In the genomic region with DNA sequence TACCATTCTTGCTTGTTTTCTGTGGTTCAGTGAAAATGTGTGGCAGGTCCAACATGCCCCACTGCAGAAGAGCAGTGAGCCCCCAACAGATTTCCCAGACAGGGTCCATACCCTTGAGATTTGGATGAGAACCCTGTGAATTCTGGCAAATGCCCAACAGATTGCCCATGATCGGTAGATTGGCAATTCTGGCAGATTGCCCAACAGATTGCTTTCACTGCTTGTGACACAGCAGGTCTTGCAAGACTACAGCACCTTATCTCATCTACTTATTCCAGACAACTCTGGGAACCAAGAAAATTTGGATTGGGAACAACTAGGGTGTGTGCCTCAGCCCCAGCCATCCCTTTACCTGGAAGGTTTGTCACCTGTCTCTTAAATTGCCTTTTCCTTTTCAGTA, we compare ENCODE assay signal across 20 cellular contexts.
A peak's percentile ranks its signal among the peaks of the same experiment; 100 is the strongest.
DNase-seq lines count a peak whose midpoint lies in the region; ATAC-seq, FAIRE-seq and TF ChIP-seq lines count a peak whose summit lies in the region.
"Had no signal": no experiment of that assay in that cellular context is flagged by ENCODE, and none has a peak within 500 bp of the region (broad histone marks: within the 10 kb centered on the region; RNA-seq: fewer than 3 reads in every experiment).

No MANE protein-coding gene starts in this region.

- 0 to 49% (median 14%) methylated on average over 1 of the region's 1 CpG for WGBS in small intestine, 3 donors

- POLR2A ChIA-PET in PC-3 (lab: Charles Lee; ENCODE audit: unreplicated experiment), result no interaction called here

- H3K27me3 ChIP-seq in small intestine (ENCODE audit: control insufficient read depth in 2 of 2, insufficient read depth in 2 of 2, low read length in 2 of 2) (no peaks in the 10 kb centered on the region), PC-3 (ENCODE audit: low read length) (peaks cover 16% of the 10 kb centered on the region)

- H3K9ac ChIP-seq in PC-3 (ENCODE audit: low read length), result no peak overlapping the region

- no peaks in the 10 kb centered on the region for H4K20me1 ChIP-seq in PC-3 (ENCODE audit: low read length)

- FAIRE-seq in small intestine (lab: Jason Lieb, UNC), result no peak
- FAIRE-seq: A204.1, G401.6, GM12891, GM19239 had no signal

- H3K9me2 ChIP-seq in PC-3 (replicated peaks; ENCODE audit: low read length), result no peaks in the 10 kb centered on the region

- H2AFZ ChIP-seq in PC-3 (ENCODE audit: low read length), result no peak overlapping the region
- H2AFZ ChIP-seq: PC-9 had no signal

- CTCF ChIA-PET in PC-3 (lab: Charles Lee), result no interaction called here

- H3K36me3 ChIP-seq in small intestine (ENCODE audit: control insufficient read depth in 2 of 2, insufficient read depth in 2 of 2, low read length in 2 of 2) (no peaks in the 10 kb centered on the region), PC-3 (ENCODE audit: low read depth, low read length) (no peaks in the 10 kb centered on the region)

- no peak for TF ChIP-seq CTCF in PC-3 (conservative IDR thresholded peaks at IDR 0.05; ENCODE audit: low read depth, low read length)

- H3K4me3 ChIP-seq in small intestine (ENCODE audit: low read depth in 1 of 2, low read length in 2 of 2), result no peak overlapping the region
- H3K4me3 ChIP-seq in PC-3 (ENCODE audit: low read length), result no peak overlapping the region
- H3K4me3 ChIP-seq: PC-9 had no signal

- H3K4me1 ChIP-seq in small intestine (ENCODE audit: control insufficient read depth in 2 of 2, insufficient read depth in 1 of 2, low read depth in 1 of 2, low read length in 1 of 2) (no peaks in the 10 kb centered on the region), PC-3 (ENCODE audit: insufficient read depth, low read length) (no peaks in the 10 kb centered on the region)

- H3K9me3 ChIP-seq in small intestine (ENCODE audit: control insufficient read depth, low read depth), result no peaks in the 10 kb centered on the region
- no peaks in the 10 kb centered on the region for H3K9me3 ChIP-seq in PC-3 (ENCODE audit: low read length)

- peak; percentile 6 to 52 for DNase-seq in NCI-H524 (lab: John Stamatoyannopoulos, UW)
- DNase-seq in NCI-H524 treated with DMSO at 0.1 percent for 48 hours (lab: John Stamatoyannopoulos, UW), result no peak
- peak; percentile 5 for DNase-seq in NCI-H1105 (lab: John Stamatoyannopoulos, UW)
- DNase-seq in RPMI7951 (ENCODE audit: low read depth), result peak; percentile 20
- DNase-seq in small intestine, result peak; percentile 2
- DNase-seq in activated T-cell treated with anti-CD3 and anti-CD28 coated beads for 4 hours, result no peak
- no peak for DNase-seq in stimulated activated naive CD4-positive, alpha-beta T cell (lab: John Stamatoyannopoulos, UW)
- no peak for DNase-seq in PC-3
- DNase-seq: COR-L47, DMS79, KG1, NCI-H187 treated with DMSO at 0.1 percent for 48 hours, T-helper 17 cell had no signal

- ATAC-seq in PC-3, result no peak
- ATAC-seq: Right ventricle myocardium inferior, T-helper 17 cell had no signal

- no TSS peak for BruUV-seq in PC-3 (replicated peaks; lab: Mats Ljungman, UMichigan)

- H3F3A ChIP-seq in PC-3 (ENCODE audit: low read length, unreplicated experiment), result no peaks in the 10 kb centered on the region

- no peak overlapping the region for H3K4me2 ChIP-seq in PC-3 (ENCODE audit: low read length)
- H3K4me2 ChIP-seq: PC-9 had no signal

- intact Hi-C loops in PC-3 (cut with micrococcal nuclease), result no loop called here

- no peaks in the 10 kb centered on the region for H3K79me2 ChIP-seq in PC-3 (ENCODE audit: low read length)

- H3K27ac ChIP-seq in small intestine (ENCODE audit: low read depth in 1 of 2, low read length in 1 of 2), result no peak overlapping the region
- no peak overlapping the region for H3K27ac ChIP-seq in PC-3 (ENCODE audit: low read length)
- H3K27ac ChIP-seq: HL-60, PC-9 had no signal

Comparison
In these comparisons a context has a peak if more than half of its experiments do, and no peak if none do; other contexts are left out.
1. DNase-seq: peak in NCI-H524 (2 of 2), NCI-H1105 (single experiment), RPMI7951 (single experiment) and small intestine (single experiment); none in NCI-H524 treated with DMSO at 0.1 percent for 48 hours (single experiment), activated T-cell treated with anti-CD3 and anti-CD28 coated beads for 4 hours (single experiment), stimulated activated naive CD4-positive, alpha-beta T cell (0 of 6) and PC-3 (single experiment).